In the genomic region with DNA sequence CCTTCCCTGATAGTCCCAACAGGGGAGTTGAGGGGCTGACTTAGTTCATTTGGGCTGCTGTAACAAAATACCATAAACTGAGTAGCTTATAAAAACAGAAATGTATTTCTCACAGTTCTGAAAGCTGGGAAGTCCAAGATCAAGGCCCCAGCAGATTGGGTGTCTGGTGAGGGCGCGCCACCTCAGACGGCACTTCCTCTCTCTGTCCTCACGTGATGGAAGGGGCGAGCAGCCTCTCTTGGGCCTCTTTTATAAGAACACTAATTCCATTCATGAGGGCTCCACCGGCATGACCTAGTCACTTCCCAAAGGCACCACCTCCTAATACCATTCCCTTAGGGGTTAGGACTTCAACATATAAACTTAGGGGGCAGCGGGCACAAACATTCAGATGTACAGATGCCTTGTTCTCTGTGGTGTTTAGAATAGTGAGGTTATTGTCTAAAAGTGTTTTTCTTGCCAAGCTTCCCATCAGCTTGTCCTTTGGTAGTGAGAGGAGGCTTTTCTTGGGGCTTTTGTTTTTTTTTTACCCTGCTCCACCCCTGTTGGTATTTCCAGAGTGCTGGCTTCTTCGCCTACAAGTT, we compare ENCODE assay signal across 25 cellular contexts. TPM values are rescaled to one million over a fixed set of nuclear protein-coding genes. Genes with fewer than 3 reads are reported as not detected.
DNase-seq lines count a peak whose midpoint lies in the region; ATAC-seq and TF ChIP-seq lines count a peak whose summit lies in the region.
"Had no signal": no experiment of that assay in that cellular context is flagged by ENCODE, and none has a peak within 500 bp of the region (broad histone marks: within the 10 kb centered on the region; RNA-seq: fewer than 3 reads in every experiment).

No MANE protein-coding gene starts in this region.

- peak overlapping the region; percentile 49 for H3K27ac Mint-ChIP-seq in CD4-positive, alpha-beta T cell
- peak overlapping the region; percentile 43 to 89 (median 75) for H3K27ac Mint-ChIP-seq in naive thymus-derived CD8-positive, alpha-beta T cell
- H3K27ac Mint-ChIP-seq: activated CD4-positive, alpha-beta memory T cell treated with anti-CD3 and anti-CD28 coated beads for 36 hours; brain; progenitor cell of endocrine pancreas had no signal

- intact Hi-C loops in CD4-positive, alpha-beta T cell (cut with DNase I, micrococcal nuclease), result no loop called here

- no peaks in the 10 kb centered on the region for H3K27me3 ChIP-seq in CD4-positive, alpha-beta T cell (ENCODE audit: control insufficient read depth, insufficient read depth, low read length)
- H3K27me3 ChIP-seq: BLaER1 treated with 17β-estradiol and CSF1 and Interleukin-3, amounts not matched to agents 10 nM and 100 nM; right lobe of liver; spleen had no signal

- POLR2A ChIA-PET in CD4-positive, alpha-beta T cell (lab: Charles Lee), result interaction anchor here (0.7 kb wide), 1 partner anchor 51 kb away, joined by 3 read pairs; no protein-coding TSS in a partner anchor
- POLR2A ChIA-PET in naive thymus-derived CD8-positive, alpha-beta T cell (lab: Charles Lee), result interaction anchor here (0.9 to 1.0 kb wide), 3 partner anchors 17 to 67 kb away, joined by 3 to 6 read pairs (median 3); a partner anchor contains a TSS

- CTCF ChIA-PET in CD4-positive, alpha-beta T cell (lab: Charles Lee), result interaction anchor here (1.4 kb wide), 2 partner anchors 9 to 151 kb away, joined by 3 to 6 read pairs; no protein-coding TSS in a partner anchor

- H3K36me3 Mint-ChIP-seq in CD4-positive, alpha-beta T cell (ENCODE audit: low read depth), result peaks cover 84% of the 10 kb centered on the region
- H3K36me3 Mint-ChIP-seq in naive thymus-derived CD8-positive, alpha-beta T cell, result peaks cover under 1 to 71% (median 22%) of the 10 kb centered on the region in 3 donors

- H3K4me3 Mint-ChIP-seq in CD4-positive, alpha-beta T cell, result no peak overlapping the region
- H3K4me3 Mint-ChIP-seq in naive thymus-derived CD8-positive, alpha-beta T cell, result peak overlapping the region in 3 of 10 donors; percentile 6 to 54 (median 33)
- H3K4me3 Mint-ChIP-seq: activated CD4-positive, alpha-beta memory T cell treated with anti-CD3 and anti-CD28 coated beads for 36 hours; brain had no signal

- no peaks in the 10 kb centered on the region for H3K27me3 Mint-ChIP-seq in CD4-positive, alpha-beta T cell
- H3K27me3 Mint-ChIP-seq in naive thymus-derived CD8-positive, alpha-beta T cell, result no peaks in the 10 kb centered on the region
- H3K27me3 Mint-ChIP-seq: activated CD4-positive, alpha-beta memory T cell treated with anti-CD3 and anti-CD28 coated beads for 36 hours; brain; progenitor cell of endocrine pancreas had no signal

- peaks cover 52% of the 10 kb centered on the region for H3K4me1 Mint-ChIP-seq in CD4-positive, alpha-beta T cell (ENCODE audit: low read depth)
- peaks cover 27 to 79% (median 45%) of the 10 kb centered on the region in 4 donors for H3K4me1 Mint-ChIP-seq in naive thymus-derived CD8-positive, alpha-beta T cell

- no peaks in the 10 kb centered on the region for H3K9me3 ChIP-seq in CD4-positive, alpha-beta T cell (ENCODE audit: control insufficient read depth, low read length)
- H3K9me3 ChIP-seq: BLaER1 treated with 17β-estradiol and CSF1 and Interleukin-3, amounts not matched to agents 10 nM and 100 nM; right lobe of liver; spleen; tibial artery had no signal

- peak; percentile 61 for DNase-seq in Ammon's horn (ENCODE audit: low spot score)
- DNase-seq in CD4-positive, alpha-beta T cell, result no peak
- peak in 17 of 61 donors; percentile 4 to 59 (median 18) for DNase-seq in caudate nucleus (lab: John Stamatoyannopoulos, UW)
- peak in 1 of 10 donors; percentile 17 for DNase-seq in naive thymus-derived CD8-positive, alpha-beta T cell
- no peak for DNase-seq in NCI-H1694 (lab: John Stamatoyannopoulos, UW)
- no peak for DNase-seq in cerebellum (ENCODE audit: low spot score)
- no peak for DNase-seq in iPS-NIHi11 (ENCODE audit: low spot score)
- DNase-seq: activated CD4-positive, alpha-beta memory T cell treated with anti-CD3 and anti-CD28 coated beads for 36 hours; activated CD8-positive, alpha-beta memory T cell treated with anti-CD3 and anti-CD28 coated beads, Interleukin-2, amount 50 U/mL, for 48 hours; activated effector memory CD4-positive, alpha-beta T cell treated with Interleukin-2 at 50 U/mL for 16 hours; H7; mesenchymal stem cell; NCI-H1436; NCI-H2107; right lobe of liver; Right ventricle myocardium superior; spleen; stimulated activated CD4-positive, alpha-beta T cell treated with anti-CD3 and anti-CD28 coated beads, Interleukin-2, amount 100 ng/mL, for 24 hours; stimulated activated naive CD8-positive, alpha-beta T cell treated with anti-CD3 and anti-CD28 coated beads, Interleukin-15, Interleukin-2, amounts not matched to agents 100 U/mL and 50 U/mL, for 24 hours; T-helper 2 cell; tibial artery had no signal

- no peak for TF ChIP-seq CTCF in CD4-positive, alpha-beta T cell (IDR thresholded peaks at IDR 0.05)

- no peak overlapping the region for H3K27ac ChIP-seq in CD4-positive, alpha-beta T cell (ENCODE audit: low read depth, low read length)
- H3K27ac ChIP-seq in caudate nucleus (ENCODE audit: low read depth, low read length), result peak overlapping the region; percentile 78
- H3K27ac ChIP-seq: BLaER1 treated with 17β-estradiol and CSF1 and Interleukin-3, amounts not matched to agents 10 nM and 100 nM; right lobe of liver; spleen; tibial artery had no signal

- no peaks in the 10 kb centered on the region for H3K9me3 Mint-ChIP-seq in CD4-positive, alpha-beta T cell
- no peaks in the 10 kb centered on the region for H3K9me3 Mint-ChIP-seq in naive thymus-derived CD8-positive, alpha-beta T cell
- H3K9me3 Mint-ChIP-seq: activated CD4-positive, alpha-beta memory T cell treated with anti-CD3 and anti-CD28 coated beads for 36 hours; brain had no signal

- ATAC-seq in CD4-positive, alpha-beta T cell (ENCODE audit: poor library complexity), result no peak
- ATAC-seq in naive thymus-derived CD8-positive, alpha-beta T cell, result peak; percentile 47 to 70
- ATAC-seq: activated CD4-positive, CD25-positive, alpha-beta regulatory T cell treated with anti-CD3 and anti-CD28 coated beads, Interleukin-2, amount 50 U/mL, for 24 hours; right lobe of liver; stimulated activated naive CD8-positive, alpha-beta T cell treated with anti-CD3 and anti-CD28 coated beads, Interleukin-15, Interleukin-2, amounts not matched to agents 100 U/mL and 50 U/mL, for 24 hours had no signal

RNA-seq across cellular contexts. Expression of a gene that starts 20.3 kb away (rescaled TPM):
- total RNA-seq in CD4-positive, alpha-beta T cell, result 10 to 100 TPM; 26.3 to 29.8 TPM
- 10 to 100 TPM; 58.3 to 59.3 TPM for total RNA-seq in naive thymus-derived CD8-positive, alpha-beta T cell
- polyA plus RNA-seq in naive thymus-derived CD8-positive, alpha-beta T cell, result 10 to 100 TPM; 57.5 to 90.4 (median 89.5) TPM
- total RNA-seq in cerebellum, result 24.9 TPM

RNA-seq across cellular contexts. Expression of a gene that starts 22.3 kb away (rescaled TPM):
- total RNA-seq in CD4-positive, alpha-beta T cell, result 1 to 10 TPM; 1.8 to 2.4 TPM
- 1 to 10 TPM; 5.5 to 5.9 TPM for total RNA-seq in naive thymus-derived CD8-positive, alpha-beta T cell
- 1 to 10 TPM; 4.1 to 6.8 (median 6.1) TPM for polyA plus RNA-seq in naive thymus-derived CD8-positive, alpha-beta T cell
- total RNA-seq in cerebellum, result 8.4 TPM
